Comparison of ENCODE assay signal across 3 cellular contexts in the genomic region with DNA sequence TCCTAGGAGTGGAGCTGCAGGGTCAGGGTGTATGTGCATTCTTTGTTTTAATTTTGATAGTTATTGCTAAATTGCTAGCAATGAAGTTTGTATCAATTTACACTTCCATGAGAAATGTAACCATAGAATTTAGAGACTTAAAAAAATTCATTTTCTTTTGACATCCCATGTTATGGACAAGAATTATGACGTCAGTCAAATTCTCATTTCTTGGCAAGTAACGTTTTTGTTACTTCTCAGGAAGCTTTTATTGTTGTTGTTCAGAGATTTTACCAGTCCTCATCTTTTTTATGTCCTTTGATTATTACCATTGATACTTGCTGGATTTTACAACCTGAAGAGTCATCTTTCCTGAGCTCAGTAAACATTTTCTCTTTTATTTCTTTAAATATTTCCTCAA.
TF ChIP-seq lines count a peak whose summit lies in the region.

No MANE protein-coding gene starts in this region.

TF ChIP-seq in HEK293, 187 proteins besides CTCF, POLR2A, EP300 and RAD21:
- no peak for TF ChIP-seq ZNF654 (tag by site-specific recombination; IDR thresholded peaks at IDR 0.05; ENCODE audit: low read depth)
- TF ChIP-seq ZNF585B (tag by site-specific recombination; IDR thresholded peaks at IDR 0.05), result no peak
- TF ChIP-seq, protein P1, sequence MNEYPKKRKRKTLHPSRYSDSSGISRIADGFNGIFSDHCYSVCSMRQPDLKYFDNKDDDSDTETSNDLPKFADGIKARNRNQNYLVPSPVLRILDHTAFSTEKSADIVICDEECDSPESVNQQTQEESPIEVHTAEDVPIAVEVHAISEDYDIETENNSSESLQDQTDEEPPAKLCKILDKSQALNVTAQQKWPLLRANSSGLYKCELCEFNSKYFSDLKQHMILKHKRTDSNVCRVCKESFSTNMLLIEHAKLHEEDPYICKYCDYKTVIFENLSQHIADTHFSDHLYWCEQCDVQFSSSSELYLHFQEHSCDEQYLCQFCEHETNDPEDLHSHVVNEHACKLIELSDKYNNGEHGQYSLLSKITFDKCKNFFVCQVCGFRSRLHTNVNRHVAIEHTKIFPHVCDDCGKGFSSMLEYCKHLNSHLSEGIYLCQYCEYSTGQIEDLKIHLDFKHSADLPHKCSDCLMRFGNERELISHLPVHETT (tag by site-specific recombination; IDR thresholded peaks at IDR 0.05), result no peak
- no peak for TF ChIP-seq ZNF530 (tag by site-specific recombination; IDR thresholded peaks at IDR 0.05; ENCODE audit: low read depth)
- no peak for TF ChIP-seq SCRT2 (tag by site-specific recombination; IDR thresholded peaks at IDR 0.05)
- TF ChIP-seq, protein P2, sequence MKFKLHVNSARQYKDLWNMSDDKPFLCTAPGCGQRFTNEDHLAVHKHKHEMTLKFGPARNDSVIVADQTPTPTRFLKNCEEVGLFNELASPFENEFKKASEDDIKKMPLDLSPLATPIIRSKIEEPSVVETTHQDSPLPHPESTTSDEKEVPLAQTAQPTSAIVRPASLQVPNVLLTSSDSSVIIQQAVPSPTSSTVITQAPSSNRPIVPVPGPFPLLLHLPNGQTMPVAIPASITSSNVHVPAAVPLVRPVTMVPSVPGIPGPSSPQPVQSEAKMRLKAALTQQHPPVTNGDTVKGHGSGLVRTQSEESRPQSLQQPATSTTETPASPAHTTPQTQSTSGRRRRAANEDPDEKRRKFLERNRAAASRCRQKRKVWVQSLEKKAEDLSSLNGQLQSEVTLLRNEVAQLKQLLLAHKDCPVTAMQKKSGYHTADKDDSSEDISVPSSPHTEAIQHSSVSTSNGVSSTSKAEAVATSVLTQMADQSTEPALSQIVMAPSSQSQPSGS (tag by site-specific recombination; IDR thresholded peaks at IDR 0.05; ENCODE audit: low read depth), result peak; percentile 75
- no peak for TF ChIP-seq ZNF211 (tag by site-specific recombination; IDR thresholded peaks at IDR 0.05; ENCODE audit: low read depth)

TF ChIP-seq in H1, 55 proteins besides CTCF, POLR2A, EP300 and RAD21:
- no peak for TF ChIP-seq BACH1 (IDR thresholded peaks at IDR 0.05; ENCODE audit: low read length)
- TF ChIP-seq, protein P3, sequence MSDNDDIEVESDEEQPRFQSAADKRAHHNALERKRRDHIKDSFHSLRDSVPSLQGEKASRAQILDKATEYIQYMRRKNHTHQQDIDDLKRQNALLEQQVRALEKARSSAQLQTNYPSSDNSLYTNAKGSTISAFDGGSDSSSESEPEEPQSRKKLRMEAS (IDR thresholded peaks at IDR 0.05), result no peak
- TF ChIP-seq GTF2F1 (IDR thresholded peaks at IDR 0.05; ENCODE audit: borderline replicate concordance, low read depth, low read length), result no peak
- no peak for TF ChIP-seq RBBP5 (IDR thresholded peaks at IDR 0.05; ENCODE audit: borderline replicate concordance, low read depth, low read length)
- TF ChIP-seq FOSL1 (IDR thresholded peaks at IDR 0.05; ENCODE audit: insufficient read depth, low read depth, low read length), result no peak
- TF ChIP-seq TEAD4 (IDR thresholded peaks at IDR 0.05; ENCODE audit: low read depth, low read length), result no peak
- TF ChIP-seq POU5F1 (IDR thresholded peaks at IDR 0.05; ENCODE audit: low read depth, low read length), result no peak
- no peak for TF ChIP-seq JUN (IDR thresholded peaks at IDR 0.05; ENCODE audit: low read depth, low read length)
- no peak for TF ChIP-seq TAF7 (optimal IDR thresholded peaks at IDR 0.05; ENCODE audit: borderline replicate concordance, low read depth, low read length)
- TF ChIP-seq, protein P4, sequence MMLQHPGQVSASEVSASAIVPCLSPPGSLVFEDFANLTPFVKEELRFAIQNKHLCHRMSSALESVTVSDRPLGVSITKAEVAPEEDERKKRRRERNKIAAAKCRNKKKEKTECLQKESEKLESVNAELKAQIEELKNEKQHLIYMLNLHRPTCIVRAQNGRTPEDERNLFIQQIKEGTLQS (IDR thresholded peaks at IDR 0.05; ENCODE audit: insufficient read depth, low read depth, low read length), result no peak
- TF ChIP-seq HDAC6 (IDR thresholded peaks at IDR 0.05; ENCODE audit: low read depth, low read length), result no peak
- TF ChIP-seq MAFK (IDR thresholded peaks at IDR 0.05; ENCODE audit: low read depth, low read length), result no peak
- no peak for TF ChIP-seq SUZ12 (IDR thresholded peaks at IDR 0.05; ENCODE audit: low read length)
- TF ChIP-seq SIN3A (conservative IDR thresholded peaks at IDR 0.05 in 1 of 2, IDR thresholded peaks at IDR 0.05 in 1 of 2; ENCODE audit: low read depth in 1 of 2, low read length in 2 of 2), result no peak
- TF ChIP-seq SIX5 (IDR thresholded peaks at IDR 0.05; ENCODE audit: low read depth, low read length), result no peak
- TF ChIP-seq RFX5 (IDR thresholded peaks at IDR 0.05; ENCODE audit: borderline replicate concordance, low read depth, low read length), result no peak
- TF ChIP-seq KDM1A (IDR thresholded peaks at IDR 0.05; ENCODE audit: borderline replicate concordance, low read length), result no peak

TF ChIP-seq in neural cell, 6 proteins besides CTCF, POLR2A, EP300 and RAD21:
- TF ChIP-seq MXI1 (conservative IDR thresholded peaks at IDR 0.05; ENCODE audit: poor library complexity, severe bottlenecking) (no peak), POLR2AphosphoS5 (IDR thresholded peaks at IDR 0.05) (no peak), SMC3 (conservative IDR thresholded peaks at IDR 0.05; ENCODE audit: poor library complexity) (no peak), TAF1 (IDR thresholded peaks at IDR 0.05; ENCODE audit: low read depth) (no peak), EZH2 (IDR thresholded peaks at IDR 0.05; ENCODE audit: borderline replicate concordance, insufficient read depth, low read length, poor library complexity, severe bottlenecking) (no peak)
- TF ChIP-seq, protein P5, sequence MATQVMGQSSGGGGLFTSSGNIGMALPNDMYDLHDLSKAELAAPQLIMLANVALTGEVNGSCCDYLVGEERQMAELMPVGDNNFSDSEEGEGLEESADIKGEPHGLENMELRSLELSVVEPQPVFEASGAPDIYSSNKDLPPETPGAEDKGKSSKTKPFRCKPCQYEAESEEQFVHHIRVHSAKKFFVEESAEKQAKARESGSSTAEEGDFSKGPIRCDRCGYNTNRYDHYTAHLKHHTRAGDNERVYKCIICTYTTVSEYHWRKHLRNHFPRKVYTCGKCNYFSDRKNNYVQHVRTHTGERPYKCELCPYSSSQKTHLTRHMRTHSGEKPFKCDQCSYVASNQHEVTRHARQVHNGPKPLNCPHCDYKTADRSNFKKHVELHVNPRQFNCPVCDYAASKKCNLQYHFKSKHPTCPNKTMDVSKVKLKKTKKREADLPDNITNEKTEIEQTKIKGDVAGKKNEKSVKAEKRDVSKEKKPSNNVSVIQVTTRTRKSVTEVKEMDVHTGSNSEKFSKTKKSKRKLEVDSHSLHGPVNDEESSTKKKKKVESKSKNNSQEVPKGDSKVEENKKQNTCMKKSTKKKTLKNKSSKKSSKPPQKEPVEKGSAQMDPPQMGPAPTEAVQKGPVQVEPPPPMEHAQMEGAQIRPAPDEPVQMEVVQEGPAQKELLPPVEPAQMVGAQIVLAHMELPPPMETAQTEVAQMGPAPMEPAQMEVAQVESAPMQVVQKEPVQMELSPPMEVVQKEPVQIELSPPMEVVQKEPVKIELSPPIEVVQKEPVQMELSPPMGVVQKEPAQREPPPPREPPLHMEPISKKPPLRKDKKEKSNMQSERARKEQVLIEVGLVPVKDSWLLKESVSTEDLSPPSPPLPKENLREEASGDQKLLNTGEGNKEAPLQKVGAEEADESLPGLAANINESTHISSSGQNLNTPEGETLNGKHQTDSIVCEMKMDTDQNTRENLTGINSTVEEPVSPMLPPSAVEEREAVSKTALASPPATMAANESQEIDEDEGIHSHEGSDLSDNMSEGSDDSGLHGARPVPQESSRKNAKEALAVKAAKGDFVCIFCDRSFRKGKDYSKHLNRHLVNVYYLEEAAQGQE (IDR thresholded peaks at IDR 0.05; ENCODE audit: borderline replicate concordance), result no peak
